Comparison of ENCODE assay signal across 9 cellular contexts in the genomic region with DNA sequence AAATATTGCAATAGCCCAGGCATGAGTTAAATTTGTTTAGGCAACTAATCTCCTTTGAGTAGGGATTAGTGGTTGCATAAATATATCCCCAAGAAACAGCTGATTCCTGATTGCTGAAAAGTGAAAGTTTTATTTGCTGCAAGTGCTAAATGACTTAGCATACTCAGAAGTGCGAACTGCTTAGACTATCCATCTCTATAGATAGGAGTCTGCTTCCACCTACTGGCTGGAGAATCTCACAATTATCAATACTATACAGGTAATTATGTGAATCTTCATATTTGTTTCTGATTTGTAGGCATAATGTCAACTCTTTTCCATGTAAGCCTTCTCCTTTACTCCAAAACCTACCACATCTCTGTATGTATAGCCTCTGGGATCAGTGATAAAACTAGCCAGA. TPM values are rescaled to one million over a fixed set of nuclear protein-coding genes. Genes with fewer than 3 reads are reported as not detected.
DNase-seq lines count a peak whose midpoint lies in the region; ATAC-seq and TF ChIP-seq lines count a peak whose summit lies in the region.
"Had no signal": no experiment of that assay in that cellular context is flagged by ENCODE, and none has a peak within 500 bp of the region (broad histone marks: within the 10 kb centered on the region; RNA-seq: fewer than 3 reads in every experiment).

No MANE protein-coding gene starts in this region.

- no peaks in the 10 kb centered on the region for H3K4me1 Mint-ChIP-seq in progenitor cell of endocrine pancreas (ENCODE audit: low read depth)
- H3K4me1 Mint-ChIP-seq in activated T-cell treated with anti-CD3 and anti-CD28 coated beads, Interleukin-2, amount 50 U/mL, for 4 hours (ENCODE audit: low read depth): no peaks in the 10 kb centered on the region

- H3K27me3 Mint-ChIP-seq in progenitor cell of endocrine pancreas: no peaks in the 10 kb centered on the region
- H3K27me3 Mint-ChIP-seq in activated T-cell treated with anti-CD3 and anti-CD28 coated beads, Interleukin-2, amount 50 U/mL, for 4 hours (ENCODE audit: low read depth): peaks cover 2% of the 10 kb centered on the region

- H3K4me2 ChIP-seq in OCI-LY7 (ENCODE audit: low read length): no peak overlapping the region

- no peaks in the 10 kb centered on the region for H3K9me2 ChIP-seq in OCI-LY7 (ENCODE audit: insufficient read depth, low read length)

- H3K4me3 ChIP-seq in OCI-LY7 (ENCODE audit: low read depth, low read length, poor library complexity, severe bottlenecking) (no peak overlapping the region), fibroblast of mammary gland (ENCODE audit: control insufficient read depth, low read depth, low read length) (no peak overlapping the region), coronary artery (no peak overlapping the region)

- H3K36me3 ChIP-seq in OCI-LY7 (ENCODE audit: insufficient read depth, low read length): no peaks in the 10 kb centered on the region

- no peak overlapping the region for H2AFZ ChIP-seq in OCI-LY7 (ENCODE audit: low read length)

- H3K9me3 ChIP-seq in OCI-LY7 (ENCODE audit: low read length): no peaks in the 10 kb centered on the region

- H3K27ac ChIP-seq in OCI-LY7 (ENCODE audit: low read depth, low read length, poor library complexity, severe bottlenecking) (no peak overlapping the region), coronary artery (no peak overlapping the region)

- H3K4me1 ChIP-seq in OCI-LY7 (ENCODE audit: insufficient read depth, low read length, poor library complexity, severe bottlenecking): no peaks in the 10 kb centered on the region

- no peak overlapping the region for H3K27ac Mint-ChIP-seq in progenitor cell of endocrine pancreas

- no peaks in the 10 kb centered on the region for H3K9me3 Mint-ChIP-seq in progenitor cell of endocrine pancreas (ENCODE audit: low read depth)
- H3K9me3 Mint-ChIP-seq in activated T-cell treated with anti-CD3 and anti-CD28 coated beads, Interleukin-2, amount 50 U/mL, for 4 hours: peaks cover 3% of the 10 kb centered on the region

- peak; percentile 29; the same call in 1 of the 2 replicates for TF ChIP-seq CTCF in OCI-LY7 (conservative IDR thresholded peaks at IDR 0.05; ENCODE audit: low read length)
- peak; percentile 13 for TF ChIP-seq CTCF in fibroblast of mammary gland (conservative IDR thresholded peaks at IDR 0.05; ENCODE audit: control insufficient read depth, insufficient read depth, low read depth, low read length)
- peak; percentile 64 for TF ChIP-seq CTCF in progenitor cell of endocrine pancreas (IDR thresholded peaks at IDR 0.05; ENCODE audit: unreplicated experiment)
- no peak for TF ChIP-seq CTCF in coronary artery (IDR thresholded peaks at IDR 0.05)

- no peaks in the 10 kb centered on the region for H3K36me3 Mint-ChIP-seq in progenitor cell of endocrine pancreas (ENCODE audit: insufficient read depth)
- H3K36me3 Mint-ChIP-seq in activated T-cell treated with anti-CD3 and anti-CD28 coated beads, Interleukin-2, amount 50 U/mL, for 4 hours (ENCODE audit: insufficient read depth): no peaks in the 10 kb centered on the region

- H3K4me3 Mint-ChIP-seq in progenitor cell of endocrine pancreas (ENCODE audit: low read depth): no peak overlapping the region
- no peak overlapping the region for H3K4me3 Mint-ChIP-seq in activated T-cell treated with anti-CD3 and anti-CD28 coated beads, Interleukin-2, amount 50 U/mL, for 4 hours

- CTCF ChIA-PET in OCI-LY7 (lab: Charles Lee; ENCODE audit: unreplicated experiment): no interaction called here

- POLR2A ChIA-PET in OCI-LY7 (lab: Charles Lee): no interaction called here

- DNase-seq in H4 (ENCODE audit: low spot score) (peak; percentile 6), OCI-LY7 (ENCODE audit: low spot score) (peak; percentile 5), fibroblast of mammary gland (ENCODE audit: low read depth) (peak; percentile 12), progenitor cell of endocrine pancreas (ENCODE audit: low spot score, unreplicated experiment) (no peak), coronary artery (ENCODE audit: low spot score) (no peak), GOT3 (lab: John Stamatoyannopoulos, UW) (no peak)
- DNase-seq in activated CD4-positive, alpha-beta T cell treated with anti-CD3 and anti-CD28 coated beads, Interleukin-2, amount 50 U/mL, for 1 hour: no peak
- DNase-seq in activated T-cell treated with anti-CD3 and anti-CD28 coated beads, Interleukin-2, amount 50 U/mL, for 4 hours: no peak
- DNase-seq: NCI-H1092 had no signal

- intact Hi-C loops in OCI-LY7 (cut with micrococcal nuclease; ENCODE audit: unreplicated experiment): no loop called here

- BruUV-seq in OCI-LY7 (replicated peaks; lab: Mats Ljungman, UMichigan): no TSS peak

- no peaks in the 10 kb centered on the region for H4K20me1 ChIP-seq in OCI-LY7 (ENCODE audit: insufficient read depth, low read length)

- ATAC-seq in activated T-cell treated with anti-CD3 and anti-CD28 coated beads, Interleukin-2, amount 50 U/mL, for 4 hours: no peak

- H3K79me2 ChIP-seq in OCI-LY7 (ENCODE audit: insufficient read depth, low read depth, low read length): no peaks in the 10 kb centered on the region

RNA-seq across cellular contexts. Expression of gene SLCO1B3, which starts 11.9 kb away (rescaled TPM):
- total RNA-seq in H4 (2014; rRNA removed; shearing (Covaris generic)): 2.6 and 3.0 TPM in 2 replicates
- total RNA-seq in OCI-LY7 (2014; rRNA removed; shearing (Covaris generic)): not detected in 2 replicates
- total RNA-seq in OCI-LY7 (2022) (not detected in 2 replicates), progenitor cell of endocrine pancreas (not detected in 2 replicates)
- total RNA-seq in activated T-cell treated with anti-CD3 and anti-CD28 coated beads, Interleukin-2, amount 50 U/mL, for 4 hours: not detected

Comparison
In these comparisons a context has a peak if more than half of its experiments do, and no peak if none do; other contexts are left out.
1. DNase-seq: peak in H4 (single experiment), OCI-LY7 (single experiment) and fibroblast of mammary gland (single experiment); none in progenitor cell of endocrine pancreas (single experiment), activated CD4-positive, alpha-beta T cell treated with anti-CD3 and anti-CD28 coated beads, Interleukin-2, amount 50 U/mL, for 1 hour (single experiment), coronary artery (single experiment), activated T-cell treated with anti-CD3 and anti-CD28 coated beads, Interleukin-2, amount 50 U/mL, for 4 hours (single experiment) and GOT3 (single experiment).